ENCODE assay signal across 1 cellular context in the genomic region with DNA sequence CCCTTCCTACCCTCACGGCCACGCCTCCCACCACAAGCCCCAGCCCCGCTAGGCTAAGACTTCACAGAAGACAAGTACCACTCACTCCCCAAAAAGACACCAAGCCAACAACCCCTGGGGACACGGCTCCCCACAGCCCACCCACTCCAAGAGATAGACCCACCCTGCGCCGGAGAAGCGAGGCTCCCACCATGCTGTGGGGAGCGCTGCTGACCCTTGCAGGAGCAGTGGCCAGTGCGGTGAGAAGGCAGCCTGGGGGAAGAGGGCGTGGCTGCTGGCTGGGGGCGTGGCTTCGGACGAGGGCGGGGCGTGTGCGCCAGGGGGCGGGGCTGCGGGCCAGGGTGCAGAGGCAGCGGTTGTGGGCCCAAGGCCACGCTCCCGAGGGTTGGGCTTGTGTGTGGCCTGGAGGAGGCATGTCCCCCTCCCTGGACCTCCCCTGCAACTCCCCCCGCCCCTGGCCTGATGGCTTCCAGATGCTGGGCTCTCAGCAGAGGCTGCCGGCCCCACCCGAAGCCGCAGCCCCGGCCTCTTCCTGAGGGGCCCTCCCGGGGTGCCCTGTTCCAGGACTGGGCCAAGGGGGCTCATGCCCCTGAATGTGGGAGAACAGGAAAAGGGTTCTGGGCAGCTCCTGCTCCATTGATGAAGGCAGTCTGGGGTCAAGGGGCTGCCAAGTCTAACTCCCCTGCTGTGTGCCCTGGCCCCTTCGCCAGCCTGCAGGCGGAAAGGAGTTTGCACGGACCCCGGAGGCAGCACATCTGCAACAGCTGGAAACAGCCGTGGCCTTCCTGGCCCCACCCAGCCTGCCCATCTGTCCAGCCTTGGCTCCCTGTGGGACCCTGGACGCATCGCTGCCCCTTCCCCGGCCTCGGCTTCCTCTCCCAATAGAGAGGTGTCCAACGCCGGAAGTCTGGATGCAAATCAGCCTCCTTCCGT.
TF ChIP-seq lines count a peak whose summit lies in the region.

No MANE protein-coding gene starts in this region.

TF ChIP-seq in HepG2, 621 proteins besides CTCF, POLR2A, EP300 and RAD21:
- TF ChIP-seq SP5 (CRISPR knock-in tag; IDR thresholded peaks at IDR 0.05; ENCODE audit: borderline replicate concordance, low read depth) (peak; percentile 34; the same call in 1 of the 2 replicates), ZNF10 (CRISPR knock-in tag; IDR thresholded peaks at IDR 0.05; ENCODE audit: borderline replicate concordance, low read depth) (no peak), ZSCAN25 (CRISPR knock-in tag; IDR thresholded peaks at IDR 0.05) (peak; percentile 54; the same call in 1 of the 2 replicates), ZFX (CRISPR knock-in tag; IDR thresholded peaks at IDR 0.05; ENCODE audit: low read depth) (0 out of 2 replicates have a peak, but pooled peaks have one; percentile 20), DR1 (CRISPR knock-in tag; IDR thresholded peaks at IDR 0.05) (0 out of 2 replicates have a peak, but pooled peaks have one; percentile 25), RBFOX2 (IDR thresholded peaks at IDR 0.05; ENCODE audit: low read depth, low read length) (peak; percentile 34; the same call in 1 of the 2 replicates), CBFB (CRISPR knock-in tag; IDR thresholded peaks at IDR 0.05) (no peak), SKI (IDR thresholded peaks at IDR 0.05; ENCODE audit: partially characterized antibody) (no peak), AGO2 (optimal IDR thresholded peaks at IDR 0.05; ENCODE audit: low read depth, low read length) (peak; percentile 67), NR2F2 (IDR thresholded peaks at IDR 0.05; ENCODE audit: borderline replicate concordance, low read depth) (no peak), SP1 (IDR thresholded peaks at IDR 0.05) (no peak), SP1 (CRISPR knock-in tag; IDR thresholded peaks at IDR 0.05) (peak; percentile 64)
- TF ChIP-seq, protein P1, sequence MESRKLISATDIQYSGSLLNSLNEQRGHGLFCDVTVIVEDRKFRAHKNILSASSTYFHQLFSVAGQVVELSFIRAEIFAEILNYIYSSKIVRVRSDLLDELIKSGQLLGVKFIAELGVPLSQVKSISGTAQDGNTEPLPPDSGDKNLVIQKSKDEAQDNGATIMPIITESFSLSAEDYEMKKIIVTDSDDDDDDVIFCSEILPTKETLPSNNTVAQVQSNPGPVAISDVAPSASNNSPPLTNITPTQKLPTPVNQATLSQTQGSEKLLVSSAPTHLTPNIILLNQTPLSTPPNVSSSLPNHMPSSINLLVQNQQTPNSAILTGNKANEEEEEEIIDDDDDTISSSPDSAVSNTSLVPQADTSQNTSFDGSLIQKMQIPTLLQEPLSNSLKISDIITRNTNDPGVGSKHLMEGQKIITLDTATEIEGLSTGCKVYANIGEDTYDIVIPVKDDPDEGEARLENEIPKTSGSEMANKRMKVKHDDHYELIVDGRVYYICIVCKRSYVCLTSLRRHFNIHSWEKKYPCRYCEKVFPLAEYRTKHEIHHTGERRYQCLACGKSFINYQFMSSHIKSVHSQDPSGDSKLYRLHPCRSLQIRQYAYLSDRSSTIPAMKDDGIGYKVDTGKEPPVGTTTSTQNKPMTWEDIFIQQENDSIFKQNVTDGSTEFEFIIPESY (CRISPR knock-in tag; IDR thresholded peaks at IDR 0.05) = peak; percentile 40; the same call in 1 of the 2 replicates
